25 cellular contexts compared by ENCODE assay signal in genomic region chr1:167469280-167469965, GRCh38. TPM values are rescaled to one million over a fixed set of nuclear protein-coding genes. Genes with fewer than 3 reads are reported as not detected.
A peak's percentile ranks its signal among the peaks of the same experiment; 100 is the strongest.
DNase-seq lines count a peak whose midpoint lies in the region; ATAC-seq, FAIRE-seq and TF ChIP-seq lines count a peak whose summit lies in the region.
"Had no signal": no experiment of that assay in that cellular context is flagged by ENCODE, and none has a peak within 500 bp of the region (broad histone marks: within the 10 kb centered on the region; RNA-seq: fewer than 3 reads in every experiment).

No MANE protein-coding gene starts in this region.

- H3K9me3 Mint-ChIP-seq in activated naive CD4-positive, alpha-beta T cell treated with anti-CD3 and anti-CD28 coated beads for 36 hours: no peaks in the 10 kb centered on the region
- no peaks in the 10 kb centered on the region for H3K9me3 Mint-ChIP-seq in activated naive CD4-positive, alpha-beta T cell treated with anti-CD3 and anti-CD28 coated beads, Interleukin-2, amount 50 U/mL, for 72 hours
- no peaks in the 10 kb centered on the region for H3K9me3 Mint-ChIP-seq in stimulated activated effector memory CD8-positive, alpha-beta T cell treated with anti-CD3 and anti-CD28 coated beads, Interleukin-12 subunit alpha, Interleukin-12 subunit beta, amount 100 ng/mL, for 72 hours
- H3K9me3 Mint-ChIP-seq: HFFc6 had no signal

- peak; percentile 51 for FAIRE-seq in D721Med (lab: Jason Lieb, UNC)
- FAIRE-seq: GM19239, small intestine had no signal

- TF ChIP-seq CTCF in D721Med (IDR thresholded peaks at IDR 0.05; ENCODE audit: insufficient read depth, missing control alignments): no peak

- peak; percentile 39 for DNase-seq in activated naive CD4-positive, alpha-beta T cell treated with anti-CD3 and anti-CD28 coated beads for 36 hours
- no peak for DNase-seq in activated naive CD4-positive, alpha-beta T cell treated with Interleukin-2 at 50 U/mL for 16 hours
- DNase-seq in D721Med (ENCODE audit: insufficient read length, low spot score) (no peak), HuH-7 (ENCODE audit: low spot score) (no peak)
- DNase-seq in activated naive CD4-positive, alpha-beta T cell treated with anti-CD3 and anti-CD28 coated beads, Interleukin-2, amount 50 U/mL, for 72 hours (ENCODE audit: low spot score in 2 of 2): no peak
- DNase-seq in stimulated activated effector memory CD8-positive, alpha-beta T cell treated with anti-CD3 and anti-CD28 coated beads, Interleukin-12 subunit alpha, Interleukin-12 subunit beta, amount 100 ng/mL, for 72 hours (ENCODE audit: low spot score in 2 of 2): no peak
- DNase-seq: ACHN; body of pancreas; effector CD4-positive, alpha-beta T cell; HFFc6; left cardiac atrium; mesenchymal stem cell; NCI-H1417; NCI-H2081; NCI-H82; nucleus accumbens; small intestine; stimulated activated CD4-positive, alpha-beta T cell treated with anti-CD3 and anti-CD28 coated beads, Interleukin-1b, Interleukin-23, amount 100 ng/mL, for 48 hours; T-helper 9 cell; WERI-Rb-1 had no signal

- H3K4me1 Mint-ChIP-seq in activated naive CD4-positive, alpha-beta T cell treated with anti-CD3 and anti-CD28 coated beads for 36 hours (ENCODE audit: low read depth): peaks cover 88% of the 10 kb centered on the region
- peaks cover 66% of the 10 kb centered on the region for H3K4me1 Mint-ChIP-seq in stimulated activated effector memory CD8-positive, alpha-beta T cell treated with anti-CD3 and anti-CD28 coated beads, Interleukin-12 subunit alpha, Interleukin-12 subunit beta, amount 100 ng/mL, for 72 hours

- H3K27ac Mint-ChIP-seq in activated naive CD4-positive, alpha-beta T cell treated with anti-CD3 and anti-CD28 coated beads for 36 hours: peak overlapping the region; percentile 69
- peak overlapping the region; percentile 53 to 79 for H3K27ac Mint-ChIP-seq in activated naive CD4-positive, alpha-beta T cell treated with anti-CD3 and anti-CD28 coated beads, Interleukin-2, amount 50 U/mL, for 72 hours
- peak overlapping the region; percentile 76 for H3K27ac Mint-ChIP-seq in stimulated activated effector memory CD8-positive, alpha-beta T cell treated with anti-CD3 and anti-CD28 coated beads, Interleukin-12 subunit alpha, Interleukin-12 subunit beta, amount 100 ng/mL, for 72 hours
- H3K27ac Mint-ChIP-seq: HFFc6 had no signal

- CTCF ChIA-PET in activated naive CD4-positive, alpha-beta T cell treated with anti-CD3 and anti-CD28 coated beads for 36 hours (lab: Charles Lee): interaction anchor here (0.8 to 2.3 kb wide), 6 partner anchors 10 to 65 kb away, joined by 3 to 9 read pairs (median 6); partner anchors contain the start of gene CD247

- H3K4me3 Mint-ChIP-seq in activated naive CD4-positive, alpha-beta T cell treated with anti-CD3 and anti-CD28 coated beads for 36 hours: peak overlapping the region; percentile 29
- H3K4me3 Mint-ChIP-seq in stimulated activated effector memory CD8-positive, alpha-beta T cell treated with anti-CD3 and anti-CD28 coated beads, Interleukin-12 subunit alpha, Interleukin-12 subunit beta, amount 100 ng/mL, for 72 hours: no peak overlapping the region
- H3K4me3 Mint-ChIP-seq: HFFc6 had no signal

- H3K27me3 Mint-ChIP-seq in activated naive CD4-positive, alpha-beta T cell treated with anti-CD3 and anti-CD28 coated beads for 36 hours (ENCODE audit: low read depth): no peaks in the 10 kb centered on the region

- intact Hi-C loops in activated naive CD4-positive, alpha-beta T cell treated with anti-CD3 and anti-CD28 coated beads for 36 hours (cut with micrococcal nuclease): no loop called here

- ATAC-seq in activated naive CD4-positive, alpha-beta T cell treated with anti-CD3 and anti-CD28 coated beads, Interleukin-2, amount 50 U/mL, for 72 hours: no peak
- no peak for ATAC-seq in stimulated activated effector memory CD8-positive, alpha-beta T cell treated with anti-CD3 and anti-CD28 coated beads, Interleukin-12 subunit alpha, Interleukin-12 subunit beta, amount 100 ng/mL, for 72 hours
- ATAC-seq in GM19351 (IDR thresholded peaks at IDR 0.05; ENCODE audit: unreplicated experiment): no peak
- ATAC-seq: body of pancreas, left cardiac atrium had no signal

- no peaks in the 10 kb centered on the region for H3K36me3 Mint-ChIP-seq in activated naive CD4-positive, alpha-beta T cell treated with anti-CD3 and anti-CD28 coated beads for 36 hours (ENCODE audit: low read depth)
- peaks cover 0 to 19% of the 10 kb centered on the region in 2 donors for H3K36me3 Mint-ChIP-seq in activated naive CD4-positive, alpha-beta T cell treated with anti-CD3 and anti-CD28 coated beads, Interleukin-2, amount 50 U/mL, for 72 hours
- H3K36me3 Mint-ChIP-seq in stimulated activated effector memory CD8-positive, alpha-beta T cell treated with anti-CD3 and anti-CD28 coated beads, Interleukin-12 subunit alpha, Interleukin-12 subunit beta, amount 100 ng/mL, for 72 hours: peaks cover 98% of the 10 kb centered on the region

RNA-seq across cellular contexts. Expression of gene CD247, which starts 48.9 kb away (rescaled TPM):
- total RNA-seq in activated naive CD4-positive, alpha-beta T cell treated with anti-CD3 and anti-CD28 coated beads for 36 hours: 10 to 100 TPM; 73.5 to 78.3 TPM
- 100 to 1,000 TPM; 118 to 158 TPM for total RNA-seq in activated naive CD4-positive, alpha-beta T cell treated with anti-CD3 and anti-CD28 coated beads, Interleukin-2, amount 50 U/mL, for 72 hours
- total RNA-seq: epithelial cell of proximal tubule, fibroblast of villous mesenchyme, HFFc6, MCF 10A had no signal
